ENCODE assay signal across 13 cellular contexts in genomic region chr2:180655393-180655792, GRCh38.
DNase-seq lines count a peak whose midpoint lies in the region; ATAC-seq and TF ChIP-seq lines count a peak whose summit lies in the region.
"Had no signal": no experiment of that assay in that cellular context is flagged by ENCODE, and none has a peak within 500 bp of the region (broad histone marks: within the 10 kb centered on the region; RNA-seq: fewer than 3 reads in every experiment).

No MANE protein-coding gene starts in this region.

- H4K12ac ChIP-seq in trophoblast cell (ENCODE audit: low read depth, low read length): no peak overlapping the region

- intact Hi-C loops in left ventricle myocardium superior (cut with micrococcal nuclease): no loop called here

- no peak overlapping the region for H3K23ac ChIP-seq in trophoblast cell (ENCODE audit: low read length)

- H3K27me3 ChIP-seq in HUES48 (ENCODE audit: control insufficient read depth, insufficient read depth, low read length) (no peaks in the 10 kb centered on the region), trophoblast cell (ENCODE audit: insufficient read depth, low read length) (no peaks in the 10 kb centered on the region)

- no peak overlapping the region for H2BK12ac ChIP-seq in trophoblast cell (ENCODE audit: low read length)

- H3K79me2 ChIP-seq in trophoblast cell (ENCODE audit: control insufficient read depth, insufficient read depth, low read length, poor library complexity): no peaks in the 10 kb centered on the region

- H4K8ac ChIP-seq in trophoblast cell (ENCODE audit: low read depth, low read length): no peak overlapping the region

- H3K9ac ChIP-seq in HUES48 (ENCODE audit: low read depth, low read length) (no peak overlapping the region), trophoblast cell (ENCODE audit: low read length) (no peak overlapping the region)

- H3K4me3 ChIP-seq in HUES48 (ENCODE audit: low read depth, low read length): no peak overlapping the region
- H3K4me3 ChIP-seq in epithelial cell of esophagus (ENCODE audit: low read length): no peak overlapping the region
- H3K4me3 ChIP-seq in trophoblast cell (ENCODE audit: low read depth, low read length): no peak overlapping the region

- H2AK5ac ChIP-seq in trophoblast cell (ENCODE audit: low read length): no peak overlapping the region

- H3K9me3 ChIP-seq in HUES48 (ENCODE audit: control insufficient read depth, insufficient read depth, low read length): no peaks in the 10 kb centered on the region
- H3K9me3 ChIP-seq in trophoblast cell (ENCODE audit: insufficient read depth, low read depth, low read length): no peaks in the 10 kb centered on the region

- no peak overlapping the region for H2BK120ac ChIP-seq in trophoblast cell (ENCODE audit: insufficient read depth, low read length, poor library complexity)

- H3K36me3 ChIP-seq in HUES48 (ENCODE audit: control insufficient read depth, insufficient read depth, low read length) (no peaks in the 10 kb centered on the region), trophoblast cell (ENCODE audit: control insufficient read depth in 1 of 2, insufficient read depth in 2 of 2, low read length in 2 of 2) (no peaks in the 10 kb centered on the region)

- no peak overlapping the region for H2AFZ ChIP-seq in trophoblast cell (ENCODE audit: insufficient read depth, low read length, poor library complexity)

- H3K14ac ChIP-seq in trophoblast cell (ENCODE audit: low read length): no peak overlapping the region

- peaks cover 1% of the 10 kb centered on the region for H3K79me1 ChIP-seq in trophoblast cell (ENCODE audit: low read length)

- no CpG with 5 or more reads among the region's 2 CpGs for WGBS in trophoblast cell (ENCODE audit: extremely low coverage, insufficient coverage, insufficient read length)

- H4K91ac ChIP-seq in trophoblast cell (ENCODE audit: low read depth, low read length): no peak overlapping the region

- no peak for TF ChIP-seq CTCF in epithelial cell of esophagus (IDR thresholded peaks at IDR 0.05; ENCODE audit: insufficient read depth, low read depth, low read length, missing control alignments)

- H3K27ac ChIP-seq in HUES48 (ENCODE audit: low read depth, low read length): peak overlapping the region; percentile 60
- no peak overlapping the region for H3K27ac ChIP-seq in trophoblast cell (ENCODE audit: low read depth, low read length)

- H3K4me1 ChIP-seq in HUES48 (ENCODE audit: control insufficient read depth, insufficient read depth, low read length): peaks cover 11% of the 10 kb centered on the region
- H3K4me1 ChIP-seq in trophoblast cell (ENCODE audit: control insufficient read depth in 1 of 2, insufficient read depth in 2 of 2, low read length in 2 of 2): no peaks in the 10 kb centered on the region

- H3K4ac ChIP-seq in trophoblast cell (ENCODE audit: low read depth, low read length): no peak overlapping the region

- H3K18ac ChIP-seq in trophoblast cell (ENCODE audit: low read length): no peak overlapping the region

- no peak overlapping the region for H2BK5ac ChIP-seq in trophoblast cell (ENCODE audit: low read depth, low read length, poor library complexity)

- no peak for ATAC-seq in left ventricle myocardium superior

- H3K4me2 ChIP-seq in trophoblast cell (ENCODE audit: low read length): no peak overlapping the region

- DNase-seq in EH (ENCODE audit: low read depth) (peak; percentile 25), epithelial cell of esophagus (ENCODE audit: low read depth) (peak; percentile 54), trophoblast cell (peak; percentile 28 to 66), RKO (ENCODE audit: low spot score) (no peak), Ammon's horn (ENCODE audit: low spot score) (no peak), left ventricle myocardium superior (no peak)
- DNase-seq: CD4-positive, alpha-beta T cell; H9; NCI-H146; NCI-H2081 treated with DMSO at 0.1 percent for 48 hours; NCI-H2227 treated with DMSO at 0.1 percent for 48 hours; NCI-H526 had no signal

Comparison
In these comparisons a context has a peak if more than half of its experiments do, and no peak if none do; other contexts are left out.
1. DNase-seq: peak in EH (single experiment), epithelial cell of esophagus (single experiment) and trophoblast cell (2 of 2); none in RKO (single experiment), Ammon's horn (single experiment) and left ventricle myocardium superior (single experiment).